Comparison of ENCODE assay signal across 8 cellular contexts in the genomic region with DNA sequence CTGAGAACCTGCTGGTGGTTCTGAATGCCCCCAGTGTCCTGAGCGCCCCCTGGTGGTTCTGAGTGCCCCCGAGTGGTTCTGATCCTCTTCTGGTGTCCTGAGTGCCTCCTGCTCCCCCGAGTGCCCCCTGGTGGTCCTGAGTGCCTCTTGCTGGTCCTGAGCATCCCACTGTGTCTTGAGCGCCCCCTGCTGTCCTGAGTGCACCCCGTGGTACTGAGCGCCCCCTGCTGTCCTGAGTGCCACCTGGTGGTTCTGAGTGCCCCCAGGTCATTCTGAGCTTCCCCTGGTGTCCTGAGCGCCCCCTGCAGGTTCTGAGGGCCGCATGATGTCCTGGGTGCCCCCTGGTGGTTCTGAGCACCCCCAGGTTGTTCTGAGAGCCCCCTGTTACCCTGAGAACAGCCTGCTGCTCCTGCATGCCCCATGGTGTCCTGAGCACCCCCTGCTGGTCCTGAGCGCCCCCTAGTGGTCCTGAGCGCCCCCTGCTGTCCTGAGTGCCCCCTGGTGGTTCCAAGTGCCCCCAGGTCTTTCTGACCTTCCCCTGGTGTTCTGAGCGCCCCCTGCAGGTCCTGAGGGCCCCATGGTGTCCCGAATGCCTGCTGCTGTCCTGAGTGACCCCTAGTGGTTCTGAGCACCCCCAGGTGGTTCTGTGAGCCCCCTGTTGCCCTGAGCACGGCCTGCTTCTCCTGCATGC.
DNase-seq lines count a peak whose midpoint lies in the region; ATAC-seq, FAIRE-seq and TF ChIP-seq lines count a peak whose summit lies in the region.

No MANE protein-coding gene starts in this region.

- H3K79me2 ChIP-seq in hepatocyte = no peaks in the 10 kb centered on the region

- H3K9me3 Mint-ChIP-seq in activated CD8-positive, alpha-beta T cell treated with anti-CD3 and anti-CD28 coated beads, Interleukin-2, amount 10 ng/mL, durations not matched to agents 7 days and 5 days (ENCODE audit: insufficient read depth) = no peaks in the 10 kb centered on the region

- no peaks in the 10 kb centered on the region for H3K9me2 ChIP-seq in hepatocyte (replicated peaks; ENCODE audit: insufficient read depth)

- H3K27ac ChIP-seq in hepatocyte (no peak overlapping the region), testis (no peak overlapping the region)

- FAIRE-seq in D721Med (lab: Jason Lieb, UNC) = no peak

- H3K4me1 ChIP-seq in hepatocyte (ENCODE audit: insufficient read depth) (no peaks in the 10 kb centered on the region), testis (no peaks in the 10 kb centered on the region)

- H3K27ac Mint-ChIP-seq in activated CD8-positive, alpha-beta T cell treated with anti-CD3 and anti-CD28 coated beads, Interleukin-2, amount 10 ng/mL, durations not matched to agents 7 days and 5 days = no peak overlapping the region

- H4K20me1 ChIP-seq in hepatocyte (ENCODE audit: insufficient read depth, poor library complexity, severe bottlenecking) = no peaks in the 10 kb centered on the region

- intact Hi-C loops in testis (cut with DNase I; ENCODE audit: low total_unique reads) = no loop called here

- H3K36me3 ChIP-seq in hepatocyte (replicated peaks; ENCODE audit: insufficient read depth, low read depth) (no peaks in the 10 kb centered on the region), testis (ENCODE audit: low read depth, missing control alignments) (no peaks in the 10 kb centered on the region)

- H3K4me2 ChIP-seq in hepatocyte = no peak overlapping the region

- no peak for TF ChIP-seq POLR2A in testis (IDR thresholded peaks at IDR 0.05)

- no peaks in the 10 kb centered on the region for H3K9me3 ChIP-seq in hepatocyte (ENCODE audit: low read depth)
- no peaks in the 10 kb centered on the region for H3K9me3 ChIP-seq in testis

- WGBS in hepatocyte (ENCODE audit: low lambda C conversion rate, missing lambda C conversion rate) = 81% methylated on average over 8 of the region's 13 CpGs
- 54 to 64% methylated on average over 7 to 13 of the region's 13 CpGs for WGBS in testis, 2 donors

- DNase-seq in D721Med (ENCODE audit: insufficient read length, low spot score) (no peak), HT-29 (ENCODE audit: low spot score) (peak; percentile 3), hepatocyte (ENCODE audit: low spot score) (peak; percentile 4), testis (peak; percentile 83), HuH-7.5 (ENCODE audit: low spot score) (no peak), NCI-H1048 (lab: John Stamatoyannopoulos, UW) (no peak)
- DNase-seq in activated CD8-positive, alpha-beta T cell treated with anti-CD3 and anti-CD28 coated beads, Interleukin-2, amount 10 ng/mL, durations not matched to agents 7 days and 5 days = peak; percentile 72

- ATAC-seq in GM21367 (IDR thresholded peaks at IDR 0.05; ENCODE audit: unreplicated experiment) = peak; percentile 67
- ATAC-seq in activated CD8-positive, alpha-beta T cell treated with anti-CD3 and anti-CD28 coated beads, Interleukin-2, amount 10 ng/mL, durations not matched to agents 7 days and 5 days = peak; percentile 16

- H3K27me3 Mint-ChIP-seq in activated CD8-positive, alpha-beta T cell treated with anti-CD3 and anti-CD28 coated beads, Interleukin-2, amount 10 ng/mL, durations not matched to agents 7 days and 5 days (ENCODE audit: low read depth) = peaks cover 10% of the 10 kb centered on the region

- H2AFZ ChIP-seq in hepatocyte = no peak overlapping the region

- CTCF ChIA-PET in activated CD8-positive, alpha-beta T cell treated with anti-CD3 and anti-CD28 coated beads, Interleukin-2, amount 10 ng/mL, durations not matched to agents 7 days and 5 days (lab: Charles Lee) = interaction anchor here (0.7 to 7.2 kb wide), 19 partner anchors 8 to 345 kb away, joined by 3 to 59 read pairs (median 4); no protein-coding TSS in a partner anchor

- H3K4me3 ChIP-seq in hepatocyte (no peak overlapping the region), testis (no peak overlapping the region)

- peaks cover 32% of the 10 kb centered on the region for H3K4me1 Mint-ChIP-seq in activated CD8-positive, alpha-beta T cell treated with anti-CD3 and anti-CD28 coated beads, Interleukin-2, amount 10 ng/mL, durations not matched to agents 7 days and 5 days (ENCODE audit: low read depth)

- POLR2A ChIA-PET in activated CD8-positive, alpha-beta T cell treated with anti-CD3 and anti-CD28 coated beads, Interleukin-2, amount 10 ng/mL, durations not matched to agents 7 days and 5 days (lab: Charles Lee) = no interaction called here

- no peak overlapping the region for H3K4me3 Mint-ChIP-seq in activated CD8-positive, alpha-beta T cell treated with anti-CD3 and anti-CD28 coated beads, Interleukin-2, amount 10 ng/mL, durations not matched to agents 7 days and 5 days

- no peaks in the 10 kb centered on the region for H3K36me3 Mint-ChIP-seq in activated CD8-positive, alpha-beta T cell treated with anti-CD3 and anti-CD28 coated beads, Interleukin-2, amount 10 ng/mL, durations not matched to agents 7 days and 5 days (ENCODE audit: low read depth)

- H3K27me3 ChIP-seq in hepatocyte (no peaks in the 10 kb centered on the region), testis (no peaks in the 10 kb centered on the region)

- peak; percentile 1 for TF ChIP-seq CTCF in D721Med (IDR thresholded peaks at IDR 0.05; ENCODE audit: insufficient read depth, missing control alignments)
- TF ChIP-seq CTCF in hepatocyte (IDR thresholded peaks at IDR 0.05; ENCODE audit: poor library complexity) = no peak
- peak in 1 of 3 experiments; percentile 55 for TF ChIP-seq CTCF in testis (IDR thresholded peaks at IDR 0.05)

Comparison
In these comparisons a context has a peak if more than half of its experiments do, and no peak if none do; other contexts are left out.
1. DNase-seq: peak in HT-29 (single experiment), activated CD8-positive, alpha-beta T cell treated with anti-CD3 and anti-CD28 coated beads, Interleukin-2, amount 10 ng/mL, durations not matched to agents 7 days and 5 days (single experiment), hepatocyte (single experiment) and testis (single experiment); none in D721Med (single experiment), HuH-7.5 (single experiment) and NCI-H1048 (single experiment).